Comparison of ENCODE assay signal across 5 cellular contexts in the genomic region with DNA sequence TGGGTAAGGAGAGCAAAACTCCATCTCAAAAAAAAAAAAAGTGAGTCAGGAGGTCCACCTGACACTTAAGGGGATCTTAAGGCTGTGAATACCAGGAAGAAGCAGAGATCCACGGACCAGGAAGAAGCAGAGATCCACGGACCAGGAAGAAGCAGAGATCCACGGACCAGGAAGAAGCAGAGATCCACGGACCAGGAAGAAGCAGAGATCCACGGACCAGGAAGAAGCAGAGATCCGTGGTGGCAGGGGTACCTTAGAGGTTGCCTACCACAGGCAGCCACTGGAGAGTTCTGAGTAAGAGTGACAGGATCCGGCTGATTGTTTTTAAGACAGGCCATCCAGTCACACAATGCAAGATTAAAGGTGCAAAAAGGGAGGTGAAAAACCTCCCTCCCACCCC. TPM values are rescaled to one million over a fixed set of nuclear protein-coding genes. Genes with fewer than 3 reads are reported as not detected.
"Had no signal": no experiment of that assay in that cellular context is flagged by ENCODE, and none has a peak within 500 bp of the region (broad histone marks: within the 10 kb centered on the region; RNA-seq: fewer than 3 reads in every experiment).

No MANE protein-coding gene starts in this region.

RNA-seq across cellular contexts. Expression of gene PFN3, which starts 20.0 kb away (rescaled TPM):
- total RNA-seq: HepG2, HT-29, HT1080, IMR-90 had no signal
- polyA plus RNA-seq: HepG2, IgD-negative memory B cell, IMR-90 had no signal

RNA-seq across cellular contexts. Expression of gene SLC34A1, which starts 36.2 kb away (rescaled TPM):
- total RNA-seq: HT-29, IMR-90 had no signal
- polyA plus RNA-seq: IgD-negative memory B cell, IMR-90 had no signal
